In genomic region chr3:125684199-125684598, GRCh38 we compare ENCODE assay signal across 9 cellular contexts.
A peak's percentile ranks its signal among the peaks of the same experiment; 100 is the strongest.
DNase-seq lines count a peak whose midpoint lies in the region; ATAC-seq and TF ChIP-seq lines count a peak whose summit lies in the region.
"Had no signal": no experiment of that assay in that cellular context is flagged by ENCODE, and none has a peak within 500 bp of the region (broad histone marks: within the 10 kb centered on the region; RNA-seq: fewer than 3 reads in every experiment).

No MANE protein-coding gene starts in this region.

- H3K4me1 ChIP-seq in OCI-LY3 (ENCODE audit: low read length) (no peaks in the 10 kb centered on the region), colonic mucosa (no peaks in the 10 kb centered on the region)
- H3K4me1 ChIP-seq: Peyer's patch had no signal

- H3K9ac ChIP-seq in OCI-LY3 (ENCODE audit: low read length): no peak overlapping the region
- no peak overlapping the region for H3K9ac ChIP-seq in colonic mucosa (ENCODE audit: low read depth in 2 of 2, low read length in 2 of 2)

- intact Hi-C loops in colonic mucosa (cut with DNase I): no loop called here

- TF ChIP-seq CTCF in GM13977 (IDR thresholded peaks at IDR 0.05; ENCODE audit: extremely low read depth, insufficient read depth, missing control alignments): peak; percentile 23
- TF ChIP-seq CTCF in OCI-LY3 (IDR thresholded peaks at IDR 0.05; ENCODE audit: low read depth, low read length): peak; percentile 35
- TF ChIP-seq CTCF in fibroblast of villous mesenchyme (IDR thresholded peaks at IDR 0.05; ENCODE audit: insufficient read depth, low read depth, low read length): peak; percentile 50
- TF ChIP-seq CTCF in colonic mucosa (IDR thresholded peaks at IDR 0.05): no peak

- H3K4me2 ChIP-seq in OCI-LY3 (ENCODE audit: low read length): no peak overlapping the region

- H4K20me1 ChIP-seq in OCI-LY3 (ENCODE audit: insufficient read depth, low read length): no peaks in the 10 kb centered on the region

- no peak overlapping the region for H3K27ac ChIP-seq in OCI-LY3 (ENCODE audit: low read length)
- no peak overlapping the region for H3K27ac ChIP-seq in colonic mucosa

- no peak for DNase-seq in GM13977 (ENCODE audit: low spot score)
- peak; percentile 61 for DNase-seq in fibroblast of villous mesenchyme (ENCODE audit: low read depth)
- peak; percentile 26 for DNase-seq in retina
- DNase-seq in colonic mucosa: no peak
- no peak for DNase-seq in activated CD8-positive, alpha-beta memory T cell treated with anti-CD3 and anti-CD28 coated beads, Interleukin-2, amount 50 U/mL, for 48 hours
- DNase-seq in activated CD4-positive, alpha-beta T cell treated with anti-CD3 and anti-CD28 coated beads, Interleukin-2, amount 50 U/mL, for 48 hours: no peak
- DNase-seq: Peyer's patch had no signal

- H3K27me3 ChIP-seq in OCI-LY3 (ENCODE audit: low read depth, low read length) (no peaks in the 10 kb centered on the region), colonic mucosa (no peaks in the 10 kb centered on the region)
- H3K27me3 ChIP-seq: Peyer's patch had no signal

- no peak for ATAC-seq in HG02973 (IDR thresholded peaks at IDR 0.05; ENCODE audit: unreplicated experiment)

- H3K79me2 ChIP-seq in OCI-LY3 (ENCODE audit: low read length): no peaks in the 10 kb centered on the region

- H3K4me3 ChIP-seq in OCI-LY3 (ENCODE audit: low read length) (no peak overlapping the region), fibroblast of villous mesenchyme (ENCODE audit: low read depth, low read length) (no peak overlapping the region), colonic mucosa (no peak overlapping the region)
- H3K4me3 ChIP-seq: Peyer's patch had no signal

- H3K36me3 ChIP-seq in OCI-LY3 (replicated peaks; ENCODE audit: low read depth, low read length) (no peaks in the 10 kb centered on the region), colonic mucosa (no peaks in the 10 kb centered on the region)
- H3K36me3 ChIP-seq: Peyer's patch had no signal

- H3K9me3 ChIP-seq in OCI-LY3 (ENCODE audit: insufficient read depth, low read length) (no peaks in the 10 kb centered on the region), colonic mucosa (no peaks in the 10 kb centered on the region)
- H3K9me3 ChIP-seq: Peyer's patch had no signal

- H2AFZ ChIP-seq in OCI-LY3 (ENCODE audit: low read depth, low read length): no peak overlapping the region

- in situ Hi-C loops in GM13977 (cut with MboI; ENCODE audit: low pct_unique_long_range_greater_than_20kb, low sequenced_read_pairs, unreplicated experiment): no loop called here

Comparison
In these comparisons a context has a peak if more than half of its experiments do, and no peak if none do; other contexts are left out.
1. DNase-seq: peak in fibroblast of villous mesenchyme (single experiment) and retina (single experiment); none in GM13977 (single experiment), colonic mucosa (single experiment), activated CD8-positive, alpha-beta memory T cell treated with anti-CD3 and anti-CD28 coated beads, Interleukin-2, amount 50 U/mL, for 48 hours (single experiment) and activated CD4-positive, alpha-beta T cell treated with anti-CD3 and anti-CD28 coated beads, Interleukin-2, amount 50 U/mL, for 48 hours (0 of 2).